Comparison of ENCODE assay signal across 16 cellular contexts in genomic region chr3:191707817-191708216, GRCh38.
DNase-seq lines count a peak whose midpoint lies in the region; ATAC-seq, FAIRE-seq and TF ChIP-seq lines count a peak whose summit lies in the region.
"Had no signal": no experiment of that assay in that cellular context is flagged by ENCODE, and none has a peak within 500 bp of the region (broad histone marks: within the 10 kb centered on the region; RNA-seq: fewer than 3 reads in every experiment).

No MANE protein-coding gene starts in this region.

- H2BK5ac ChIP-seq in mesendoderm (ENCODE audit: low read length) = no peak overlapping the region

- H3K4ac ChIP-seq in mesendoderm (ENCODE audit: low read depth, low read length) = no peak overlapping the region

- FAIRE-seq in H54 (lab: Jason Lieb, UNC) = peak; percentile 15
- FAIRE-seq: GM12891, GM18507 had no signal

- H2BK15ac ChIP-seq in mesendoderm (replicated peaks; ENCODE audit: low read depth) = no peak overlapping the region

- no peak overlapping the region for H2AK5ac ChIP-seq in mesendoderm (ENCODE audit: low read length)

- H3K4me1 ChIP-seq in PC-9 (replicated peaks; ENCODE audit: insufficient read depth) = no peaks in the 10 kb centered on the region
- no peaks in the 10 kb centered on the region for H3K4me1 ChIP-seq in mesendoderm (ENCODE audit: control insufficient read depth, low read depth, low read length)

- H3K27me3 ChIP-seq in PC-9 (ENCODE audit: insufficient read depth, low read depth) = no peaks in the 10 kb centered on the region
- no peaks in the 10 kb centered on the region for H3K27me3 ChIP-seq in mesendoderm (ENCODE audit: insufficient read depth, low read length, poor library complexity)

- WGBS in mesendoderm (ENCODE audit: extremely low coverage, insufficient coverage, low lambda C conversion rate) = no CpG with 5 or more reads among the region's 6 CpGs

- H4K20me1 ChIP-seq in PC-9 (ENCODE audit: insufficient read depth) = no peaks in the 10 kb centered on the region

- peak overlapping the region; percentile 34; the same call in 1 of the 2 replicates for H2AFZ ChIP-seq in PC-9

- BruUV-seq in PC-9 (replicated peaks; lab: Mats Ljungman, UMichigan) = no TSS peak

- no peak overlapping the region for H4K5ac ChIP-seq in mesendoderm (ENCODE audit: low read length)

- H3K36me3 ChIP-seq in PC-9 (ENCODE audit: low read depth) (no peaks in the 10 kb centered on the region), mesendoderm (ENCODE audit: control insufficient read depth, insufficient read depth, low read length) (no peaks in the 10 kb centered on the region)

- H3F3A ChIP-seq in PC-9 (ENCODE audit: insufficient read depth, low read depth) = no peaks in the 10 kb centered on the region

- H4K8ac ChIP-seq in mesendoderm (ENCODE audit: low read depth, low read length) = no peak overlapping the region

- H3K9me2 ChIP-seq in PC-9 (ENCODE audit: insufficient read depth) = no peaks in the 10 kb centered on the region

- H3K4me3 ChIP-seq in PC-9 (no peak overlapping the region), mesendoderm (ENCODE audit: low read length) (no peak overlapping the region)

- H3K23ac ChIP-seq in mesendoderm (ENCODE audit: low read length) = no peak overlapping the region

- H3K27ac ChIP-seq in PC-9 = no peak overlapping the region
- no peak overlapping the region for H3K27ac ChIP-seq in mesendoderm (ENCODE audit: low read depth, low read length)

- H3K9ac ChIP-seq in mesendoderm (ENCODE audit: low read length) = no peak overlapping the region

- H3K18ac ChIP-seq in mesendoderm (ENCODE audit: low read length) = peak overlapping the region; percentile 57

- H3K79me2 ChIP-seq in PC-9 (ENCODE audit: low read depth) = no peaks in the 10 kb centered on the region
- no peaks in the 10 kb centered on the region for H3K79me2 ChIP-seq in mesendoderm (ENCODE audit: control insufficient read depth, insufficient read depth, low read length)

- CTCF ChIA-PET in PC-9 (lab: Charles Lee) = no interaction called here

- no peak for TF ChIP-seq POLR2A in H54 (IDR thresholded peaks at IDR 0.05; ENCODE audit: low read depth, low read length)

- no peak overlapping the region for H2BK120ac ChIP-seq in mesendoderm (ENCODE audit: low read depth, low read length)

- H3K9me3 ChIP-seq in PC-9 (ENCODE audit: insufficient read depth, low read depth) = no peaks in the 10 kb centered on the region

- H3K4me2 ChIP-seq in PC-9 = no peak overlapping the region
- H3K4me2 ChIP-seq in mesendoderm (ENCODE audit: low read length) = no peak overlapping the region

- intact Hi-C loops in PC-9 (cut with micrococcal nuclease; ENCODE audit: unreplicated experiment) = no loop called here

- no peak for ATAC-seq in GM21526 (IDR thresholded peaks at IDR 0.05; ENCODE audit: low FRiP score, unreplicated experiment)

- DNase-seq in H54 (ENCODE audit: insufficient read length, low spot score) = no peak
- DNase-seq in PC-9 = no peak
- no peak for DNase-seq in mesendoderm
- no peak for DNase-seq in amniotic stem cell (lab: John Stamatoyannopoulos, UW)
- DNase-seq in NCI-H2196 treated with DMSO at 0.1 percent for 48 hours (lab: John Stamatoyannopoulos, UW; ENCODE audit: unreplicated experiment) = no peak
- DNase-seq: C1 segment of cervical spinal cord; Calu3; CD4-positive, alpha-beta memory T cell; COR-L47; DMS53; DMS79 treated with DMSO at 0.1 percent for 48 hours; GF-D8; HCEC 1CT had no signal

- TF ChIP-seq CTCF in PC-9 (conservative IDR thresholded peaks at IDR 0.05) = no peak

- H3K56ac ChIP-seq in mesendoderm (ENCODE audit: low read length) = no peak overlapping the region

- POLR2A ChIA-PET in PC-9 (lab: Charles Lee; ENCODE audit: unreplicated experiment) = no interaction called here

- no peaks in the 10 kb centered on the region for H3K79me1 ChIP-seq in mesendoderm (ENCODE audit: low read length)
